Comparison of ENCODE assay signal across 8 cellular contexts in genomic region chr11:72735495-72736027, GRCh38. TPM values are rescaled to one million over a fixed set of nuclear protein-coding genes. Genes with fewer than 3 reads are reported as not detected.
DNase-seq lines count a peak whose midpoint lies in the region; ATAC-seq, FAIRE-seq and TF ChIP-seq lines count a peak whose summit lies in the region.

No MANE protein-coding gene starts in this region.

- intact Hi-C loops in right lobe of liver (cut with DNase I) = no loop called here

- peak in 1 of 4 donors; percentile 14 for ATAC-seq in right lobe of liver
- no peak for ATAC-seq in HG03108 (IDR thresholded peaks at IDR 0.05; ENCODE audit: unreplicated experiment)

- no peak overlapping the region for H3K4me3 ChIP-seq in HUES64 (ENCODE audit: low read length)
- no peak overlapping the region for H3K4me3 ChIP-seq in bronchial epithelial cell (ENCODE audit: low read depth, low read length)
- no peak overlapping the region for H3K4me3 ChIP-seq in right lobe of liver
- H3K4me3 ChIP-seq in suprapubic skin = no peak overlapping the region

- WGBS in HUES64 = 64% methylated on average over 8 of the region's 8 CpGs
- 62% methylated on average over 5 of the region's 8 CpGs for WGBS in right lobe of liver (ENCODE audit: insufficient coverage, low coverage, low lambda C conversion rate, missing lambda C conversion rate)
- WGBS in suprapubic skin = 85% methylated on average over 8 of the region's 8 CpGs

- TF ChIP-seq CTCF in bronchial epithelial cell (IDR thresholded peaks at IDR 0.05; ENCODE audit: insufficient read depth, low read length, severe bottlenecking) (no peak), right lobe of liver (IDR thresholded peaks at IDR 0.05) (no peak), suprapubic skin (IDR thresholded peaks at IDR 0.05) (no peak)

- H3K9ac ChIP-seq in HUES64 (ENCODE audit: low read depth, low read length) = peak overlapping the region; percentile 41; the same call in 1 of the 2 replicates

- TF ChIP-seq EP300 in suprapubic skin (IDR thresholded peaks at IDR 0.05) = no peak

- H3K27ac ChIP-seq in HUES64 (ENCODE audit: low read depth, low read length) (peak overlapping the region; percentile 57; the same call in 1 of the 2 replicates), right lobe of liver (peak overlapping the region in 2 of 3 donors; percentile 54 to 73), suprapubic skin (no peak overlapping the region)

- DNase-seq in AG08396 (ENCODE audit: low spot score) = peak; percentile 64
- peak; percentile 45 for DNase-seq in bronchial epithelial cell (ENCODE audit: low read depth)
- no peak for DNase-seq in right lobe of liver
- DNase-seq in T-helper 9 cell = no peak
- DNase-seq in suprapubic skin (ENCODE audit: low spot score in 2 of 2) = no peak
- no peak for DNase-seq in stimulated activated CD8-positive, alpha-beta memory T cell treated with anti-CD3 and anti-CD28 coated beads, Interleukin-4, amount 100 ng/mL, for 48 hours

- H3K9me3 ChIP-seq in HUES64 (ENCODE audit: insufficient read depth, low read depth, low read length) = no peaks in the 10 kb centered on the region
- no peaks in the 10 kb centered on the region for H3K9me3 ChIP-seq in right lobe of liver
- no peaks in the 10 kb centered on the region for H3K9me3 ChIP-seq in suprapubic skin

- no peaks in the 10 kb centered on the region for H3K27me3 ChIP-seq in HUES64 (ENCODE audit: insufficient read depth, low read length)
- no peaks in the 10 kb centered on the region for H3K27me3 ChIP-seq in bronchial epithelial cell (ENCODE audit: control insufficient read depth, insufficient read depth, low read length)
- no peaks in the 10 kb centered on the region for H3K27me3 ChIP-seq in right lobe of liver
- H3K27me3 ChIP-seq in suprapubic skin = no peaks in the 10 kb centered on the region

- peaks cover 3% of the 10 kb centered on the region; the same call in 1 of the 2 replicates for H3K36me3 ChIP-seq in HUES64 (ENCODE audit: insufficient read depth, low read length)
- H3K36me3 ChIP-seq in bronchial epithelial cell (ENCODE audit: control insufficient read depth, insufficient read depth, low read length) = no peaks in the 10 kb centered on the region
- no peaks in the 10 kb centered on the region for H3K36me3 ChIP-seq in right lobe of liver
- H3K36me3 ChIP-seq in suprapubic skin = no peaks in the 10 kb centered on the region

- FAIRE-seq in bronchial epithelial cell (lab: Jason Lieb, UNC) = no peak

- TF ChIP-seq POLR2A in right lobe of liver (IDR thresholded peaks at IDR 0.05) (no peak), suprapubic skin (IDR thresholded peaks at IDR 0.05) (no peak)

- H3K4me1 ChIP-seq in HUES64 (ENCODE audit: insufficient read depth, low read length) (peaks cover 18% of the 10 kb centered on the region), right lobe of liver (peaks cover 0 to 9% (median 0%) of the 10 kb centered on the region in 4 donors), suprapubic skin (peaks cover 37% of the 10 kb centered on the region)

RNA-seq across cellular contexts. Expression of gene ARAP1, which starts 16.6 kb away (rescaled TPM):
- polyA plus RNA-seq in HUES64 (2013, experiment 1 of 2) = 34.0 TPM
- polyA plus RNA-seq in HUES64 (2013, experiment 2 of 2) = 31.4 TPM
- total RNA-seq in bronchial epithelial cell (49.5 and 63.6 TPM in 2 replicates), right lobe of liver (10 to 100 TPM; 32.9 to 76.7 (median 41.2) TPM), suprapubic skin (100 to 1,000 TPM in 1 of 4 donors, 10 to 100 TPM in 3; 53.8 to 126 (median 88.8) TPM)

RNA-seq across cellular contexts. Expression of gene STARD10, which starts 58.3 kb away (rescaled TPM):
- 12.6 TPM for polyA plus RNA-seq in HUES64 (2013, experiment 1 of 2)
- 23.7 TPM for polyA plus RNA-seq in HUES64 (2013, experiment 2 of 2)
- 118 and 179 TPM in 2 replicates for total RNA-seq in bronchial epithelial cell
- 100 to 1,000 TPM; 282 to 525 (median 330) TPM for total RNA-seq in right lobe of liver
- total RNA-seq in suprapubic skin = 10 to 100 TPM; 76.3 to 83.0 (median 79.4) TPM

Comparison
In these comparisons a context has a peak if more than half of its experiments do, and no peak if none do; other contexts are left out.
1. DNase-seq: peak in AG08396 (single experiment) and bronchial epithelial cell (single experiment); none in right lobe of liver (0 of 3), T-helper 9 cell (single experiment), suprapubic skin (0 of 2) and stimulated activated CD8-positive, alpha-beta memory T cell treated with anti-CD3 and anti-CD28 coated beads, Interleukin-4, amount 100 ng/mL, for 48 hours (single experiment).